In the genomic region with DNA sequence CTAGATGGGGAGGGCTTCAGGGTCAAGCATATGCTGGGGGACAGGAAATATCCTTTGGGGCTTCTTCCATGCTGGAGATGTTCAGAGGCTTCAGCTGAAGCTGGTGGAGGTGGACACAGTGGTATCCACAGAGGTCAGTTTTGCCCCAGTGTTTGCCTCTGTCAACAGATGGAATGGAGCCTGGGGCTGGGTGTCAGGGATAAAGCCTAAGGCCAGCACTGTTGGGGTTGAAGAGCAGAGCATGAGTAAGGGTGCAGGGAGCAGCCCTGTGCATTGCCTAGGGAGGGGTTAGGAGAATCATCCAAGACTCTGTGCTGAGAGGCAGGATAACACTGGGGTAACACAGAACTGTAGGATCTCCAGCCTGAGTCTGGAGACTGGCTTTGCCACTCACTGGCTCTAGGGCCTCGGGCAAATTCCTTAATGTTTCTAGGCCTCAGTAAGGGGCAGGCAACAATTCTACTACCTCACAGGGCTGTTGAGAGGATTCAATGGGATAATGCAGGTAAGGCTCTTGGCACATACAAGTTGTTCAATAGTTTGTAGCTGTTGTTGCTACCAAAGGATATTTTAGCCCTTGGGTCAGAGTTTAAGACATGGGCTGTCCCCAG, we compare ENCODE assay signal across 1 cellular context.
TF ChIP-seq lines count a peak whose summit lies in the region.

No MANE protein-coding gene starts in this region.

TF ChIP-seq in HepG2, 621 proteins besides CTCF, POLR2A, EP300 and RAD21 (continued from another document):
- TF ChIP-seq PRPF4 (IDR thresholded peaks at IDR 0.05; ENCODE audit: low read depth, low read length, poor library complexity, severe bottlenecking) (no peak), SRSF1 (optimal IDR thresholded peaks at IDR 0.05; ENCODE audit: low read depth, low read length) (no peak)
TF ChIP-seq in HepG2: peak in this region for 0.
